In the genomic region with DNA sequence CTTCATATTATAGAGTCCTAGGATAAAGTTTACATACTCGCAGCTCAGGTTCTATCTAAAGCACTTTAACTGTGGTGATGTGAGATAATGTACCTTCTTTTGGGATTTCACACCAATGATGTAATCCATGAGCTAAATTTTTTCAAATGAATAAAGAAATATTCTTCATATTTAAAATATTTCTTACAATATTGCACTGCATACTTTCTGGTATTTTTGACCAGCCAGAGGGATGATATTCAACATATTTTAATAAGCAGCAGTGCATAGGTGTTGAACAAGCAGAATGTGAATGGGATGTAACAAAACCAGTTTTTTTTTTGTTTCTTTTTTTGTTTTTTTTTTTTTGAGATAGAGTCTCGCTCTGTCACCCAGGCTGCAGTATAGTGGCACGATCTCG, we compare ENCODE assay signal across 30 cellular contexts.
"Had no signal": no experiment of that assay in that cellular context is flagged by ENCODE, and none has a peak within 500 bp of the region (broad histone marks: within the 10 kb centered on the region; RNA-seq: fewer than 3 reads in every experiment).

No MANE protein-coding gene starts in this region.

- H3K4me1 ChIP-seq: ascending aorta had no signal

- H3K27me3 ChIP-seq: ascending aorta, cardiac muscle cell had no signal

- H3K36me3 ChIP-seq: ascending aorta, cardiac muscle cell had no signal

- H3K4me3 ChIP-seq: ascending aorta, cardiac muscle cell had no signal

- DNase-seq: activated B cell treated with CpG ODN at 0.5 μM for 24 hours; activated CD4-positive, alpha-beta memory T cell treated with anti-CD3 and anti-CD28 coated beads, Interleukin-2, amount 10 ng/mL, durations not matched to agents 7 days and 5 days; activated CD4-positive, alpha-beta T cell treated with anti-CD3 and anti-CD28 coated beads for 4 hours; activated CD4-positive, alpha-beta T cell treated with anti-CD3 and anti-CD28 coated beads, Interleukin-2, amount 10 ng/mL, durations not matched to agents 24 days and 14 days; activated CD4-positive, alpha-beta T cell treated with anti-CD3 and anti-CD28 coated beads, Interleukin-2, amount 50 U/mL, for 48 hours; activated CD4-positive, CD25-positive, alpha-beta regulatory T cell treated with anti-CD3 and anti-CD28 coated beads, Interleukin-2, amount 50 U/mL, for 72 hours; activated CD8-positive, alpha-beta memory T cell treated with anti-CD3 and anti-CD28 coated beads for 24 hours; activated CD8-positive, alpha-beta memory T cell treated with anti-CD3 and anti-CD28 coated beads, Interleukin-2, amount 10 ng/mL, durations not matched to agents 7 days and 5 days; activated CD8-positive, alpha-beta memory T cell treated with anti-CD3 and anti-CD28 coated beads, Interleukin-2, amount 50 U/mL, for 48 hours; activated CD8-positive, alpha-beta T cell treated with anti-CD3 and anti-CD28 coated beads, Interleukin-2, amount 10 ng/mL, durations not matched to agents 7 days and 5 days; activated effector memory CD4-positive, alpha-beta T cell treated with Interleukin-2 at 50 U/mL for 16 hours; activated gamma-delta T cell; activated naive CD4-positive, alpha-beta T cell treated with anti-CD3 and anti-CD28 coated beads, Interleukin-2, amount 10 ng/mL, durations not matched to agents 7 days and 5 days; activated naive CD4-positive, alpha-beta T cell treated with Interleukin-2 at 50 U/mL for 16 hours; activated naive CD8-positive, alpha-beta T cell treated with anti-CD3 and anti-CD28 coated beads, Interleukin-2, amount 10 ng/mL, durations not matched to agents 7 days and 5 days; activated naive CD8-positive, alpha-beta T cell treated with anti-CD3 and anti-CD28 coated beads, Interleukin-2, amount 50 U/mL, for 24 hours; activated T-cell treated with anti-CD3 and anti-CD28 coated beads, Interleukin-2, amount 50 U/mL, for 24 hours; activated T-cell treated with anti-CD3 and anti-CD28 coated beads, Interleukin-2, amount 50 U/mL, for 48 hours; amygdala; anterior cingulate cortex; caudate nucleus; cerebellar nuclear complex; T-helper 1 cell; T-helper 2 cell; T-helper 9 cell had no signal

- H3K9me3 ChIP-seq: ascending aorta had no signal

- FAIRE-seq: bronchial epithelial cell, TTC549 had no signal

- ATAC-seq: activated CD8-positive, alpha-beta memory T cell treated with anti-CD3 and anti-CD28 coated beads, Interleukin-2, amount 10 ng/mL, durations not matched to agents 7 days and 5 days; activated CD8-positive, alpha-beta T cell treated with anti-CD3 and anti-CD28 coated beads, Interleukin-2, amount 10 ng/mL, durations not matched to agents 7 days and 5 days; activated naive CD8-positive, alpha-beta T cell treated with anti-CD3 and anti-CD28 coated beads, Interleukin-2, amount 50 U/mL, for 24 hours had no signal

- H3K27ac ChIP-seq: ascending aorta, cardiac muscle cell, VCaP had no signal
